ENCODE assay signal across 16 cellular contexts in genomic region chr14:64718762-64719161, GRCh38. TPM values are rescaled to one million over a fixed set of nuclear protein-coding genes. Genes with fewer than 3 reads are reported as not detected.
DNase-seq lines count a peak whose midpoint lies in the region; ATAC-seq and TF ChIP-seq lines count a peak whose summit lies in the region.
"Had no signal": no experiment of that assay in that cellular context is flagged by ENCODE, and none has a peak within 500 bp of the region (broad histone marks: within the 10 kb centered on the region; RNA-seq: fewer than 3 reads in every experiment).

No MANE protein-coding gene starts in this region.

- H3K27me3 Mint-ChIP-seq in endodermal cell (ENCODE audit: insufficient read depth) (peaks cover 7% of the 10 kb centered on the region), osteocyte (ENCODE audit: unreplicated experiment) (no peaks in the 10 kb centered on the region)
- H3K27me3 Mint-ChIP-seq in activated naive CD4-positive, alpha-beta T cell treated with anti-CD3 and anti-CD28 coated beads, Interleukin-2, amount 10 ng/mL, durations not matched to agents 7 days and 5 days, result peaks cover 26% of the 10 kb centered on the region

- TF ChIP-seq CTCF in left ventricle myocardium inferior (IDR thresholded peaks at IDR 0.05; ENCODE audit: borderline replicate concordance), result no peak
- TF ChIP-seq CTCF in heart right ventricle (IDR thresholded peaks at IDR 0.05), result no peak
- TF ChIP-seq CTCF in endodermal cell (conservative IDR thresholded peaks at IDR 0.05), result peak; percentile 38
- no peak for TF ChIP-seq CTCF in osteocyte (IDR thresholded peaks at IDR 0.05)
- TF ChIP-seq CTCF in uterus (IDR thresholded peaks at IDR 0.05), result no peak

- H3K9ac ChIP-seq in endodermal cell (ENCODE audit: extremely low read depth, low read length, poor library complexity, severe bottlenecking), result no peak overlapping the region

- DNase-seq in left ventricle myocardium inferior (no peak), heart right ventricle (no peak), endodermal cell (peak; percentile 48), osteocyte (ENCODE audit: extremely low spot score, unreplicated experiment) (no peak), uterus (peak in 1 of 2 donors; percentile 19), HAP-1 (ENCODE audit: low spot score in 2 of 2) (no peak)
- DNase-seq in activated naive CD4-positive, alpha-beta T cell treated with anti-CD3 and anti-CD28 coated beads, Interleukin-2, amount 10 ng/mL, durations not matched to agents 7 days and 5 days, result no peak
- no peak for DNase-seq in stimulated activated naive CD8-positive, alpha-beta T cell treated with anti-CD3 and anti-CD28 coated beads, Interleukin-15, Interleukin-2, amounts not matched to agents 100 U/mL and 50 U/mL, for 24 hours
- DNase-seq: activated CD8-positive, alpha-beta T cell treated with anti-CD3 and anti-CD28 coated beads, Interleukin-2, amount 10 ng/mL, durations not matched to agents 7 days and 5 days; activated gamma-delta T cell; COR-L47; hypothalamus; NCI-H1436; NCI-H524 treated with DMSO at 0.1 percent for 48 hours; retina had no signal

- no peak for TF ChIP-seq POLR2A in uterus (IDR thresholded peaks at IDR 0.05)

- intact Hi-C loops in left ventricle myocardium inferior (cut with micrococcal nuclease), result no loop called here
- intact Hi-C loops in heart right ventricle (cut with DNase I), result loop anchor here in 3 of 10 donors (5.0 kb wide), 2 partner anchors 34 to 36 kb away; no protein-coding TSS in a partner anchor
- intact Hi-C loops in uterus (cut with DNase I; ENCODE audit: low total_unique reads), result no loop called here

- H3K27me3 ChIP-seq in left ventricle myocardium inferior (ENCODE audit: low read depth) (no peaks in the 10 kb centered on the region), heart right ventricle (no peaks in the 10 kb centered on the region), endodermal cell (ENCODE audit: control insufficient read depth, insufficient read depth, low read length, poor library complexity, severe bottlenecking) (no peaks in the 10 kb centered on the region), uterus (no peaks in the 10 kb centered on the region), HAP-1 (ENCODE audit: low read depth) (no peaks in the 10 kb centered on the region)

- WGBS in heart right ventricle, 2 donors, result 83 to 86% methylated on average over 7 of the region's 7 CpGs
- 92 to 94% methylated on average over 7 of the region's 7 CpGs for WGBS in endodermal cell (ENCODE audit: insufficient coverage in 1 of 2, insufficient read length in 1 of 2), 2 experiments

- H3K4me1 Mint-ChIP-seq in endodermal cell, result peaks cover 67% of the 10 kb centered on the region
- H3K4me1 Mint-ChIP-seq in osteocyte (ENCODE audit: unreplicated experiment), result peaks cover 78% of the 10 kb centered on the region
- peaks cover 86% of the 10 kb centered on the region for H3K4me1 Mint-ChIP-seq in activated naive CD4-positive, alpha-beta T cell treated with anti-CD3 and anti-CD28 coated beads, Interleukin-2, amount 10 ng/mL, durations not matched to agents 7 days and 5 days

- H3K4me3 Mint-ChIP-seq in endodermal cell, result peak overlapping the region; percentile 50
- H3K4me3 Mint-ChIP-seq in osteocyte (ENCODE audit: unreplicated experiment), result no peak overlapping the region
- H3K4me3 Mint-ChIP-seq in activated naive CD4-positive, alpha-beta T cell treated with anti-CD3 and anti-CD28 coated beads, Interleukin-2, amount 10 ng/mL, durations not matched to agents 7 days and 5 days, result no peak overlapping the region
- H3K4me3 Mint-ChIP-seq: activated CD8-positive, alpha-beta T cell treated with anti-CD3 and anti-CD28 coated beads, Interleukin-2, amount 10 ng/mL, durations not matched to agents 7 days and 5 days had no signal

- CTCF ChIA-PET in activated naive CD4-positive, alpha-beta T cell treated with anti-CD3 and anti-CD28 coated beads, Interleukin-2, amount 10 ng/mL, durations not matched to agents 7 days and 5 days (lab: Charles Lee), result no interaction called here

- peaks cover 90% of the 10 kb centered on the region for H3K4me1 ChIP-seq in left ventricle myocardium inferior
- peaks cover 15 to 93% (median 54%) of the 10 kb centered on the region in 9 donors for H3K4me1 ChIP-seq in heart right ventricle
- peaks cover 26% of the 10 kb centered on the region for H3K4me1 ChIP-seq in endodermal cell (ENCODE audit: control insufficient read depth, insufficient read depth, low read length)
- H3K4me1 ChIP-seq in uterus, result peaks cover 4 to 36% of the 10 kb centered on the region in 2 donors
- peaks cover 9% of the 10 kb centered on the region for H3K4me1 ChIP-seq in HAP-1

- H3K4me3 ChIP-seq in left ventricle myocardium inferior (no peak overlapping the region), heart right ventricle (no peak overlapping the region), endodermal cell (ENCODE audit: low read length) (no peak overlapping the region), uterus (no peak overlapping the region), HAP-1 (no peak overlapping the region)
- H3K4me3 ChIP-seq: K562 had no signal

- H3K9me3 Mint-ChIP-seq in endodermal cell (peaks cover 7% of the 10 kb centered on the region), osteocyte (ENCODE audit: unreplicated experiment) (peaks cover 6% of the 10 kb centered on the region)
- H3K9me3 Mint-ChIP-seq in activated naive CD4-positive, alpha-beta T cell treated with anti-CD3 and anti-CD28 coated beads, Interleukin-2, amount 10 ng/mL, durations not matched to agents 7 days and 5 days, result peaks cover 4% of the 10 kb centered on the region

- peak overlapping the region; percentile 59 for H3K27ac Mint-ChIP-seq in endodermal cell
- H3K27ac Mint-ChIP-seq in osteocyte (ENCODE audit: unreplicated experiment), result peak overlapping the region; percentile 56
- H3K27ac Mint-ChIP-seq in activated naive CD4-positive, alpha-beta T cell treated with anti-CD3 and anti-CD28 coated beads, Interleukin-2, amount 10 ng/mL, durations not matched to agents 7 days and 5 days, result no peak overlapping the region
- H3K27ac Mint-ChIP-seq: activated CD8-positive, alpha-beta T cell treated with anti-CD3 and anti-CD28 coated beads, Interleukin-2, amount 10 ng/mL, durations not matched to agents 7 days and 5 days had no signal

- H3K36me3 ChIP-seq in left ventricle myocardium inferior (no peaks in the 10 kb centered on the region), heart right ventricle (no peaks in the 10 kb centered on the region), endodermal cell (ENCODE audit: control insufficient read depth, insufficient read depth, low read length) (no peaks in the 10 kb centered on the region), uterus (no peaks in the 10 kb centered on the region), HAP-1 (replicated peaks) (no peaks in the 10 kb centered on the region)

- in situ Hi-C loops in HAP-1 (cut with MboI; ENCODE audit: low sequenced_read_pairs), result no loop called here

- H3K36me3 Mint-ChIP-seq in endodermal cell (ENCODE audit: low read depth) (peaks cover 8% of the 10 kb centered on the region), osteocyte (ENCODE audit: unreplicated experiment) (peaks cover 20% of the 10 kb centered on the region)
- peaks cover 48% of the 10 kb centered on the region for H3K36me3 Mint-ChIP-seq in activated naive CD4-positive, alpha-beta T cell treated with anti-CD3 and anti-CD28 coated beads, Interleukin-2, amount 10 ng/mL, durations not matched to agents 7 days and 5 days

- no peak for ATAC-seq in heart right ventricle
- ATAC-seq in stimulated activated naive CD8-positive, alpha-beta T cell treated with anti-CD3 and anti-CD28 coated beads, Interleukin-15, Interleukin-2, amounts not matched to agents 100 U/mL and 50 U/mL, for 24 hours, result no peak
- ATAC-seq: activated CD8-positive, alpha-beta T cell treated with anti-CD3 and anti-CD28 coated beads, Interleukin-2, amount 10 ng/mL, durations not matched to agents 7 days and 5 days; K562 had no signal

- peaks cover 7% of the 10 kb centered on the region for H3K9me3 ChIP-seq in left ventricle myocardium inferior (replicated peaks)
- peaks cover 0 to 8% (median 3%) of the 10 kb centered on the region in 11 donors for H3K9me3 ChIP-seq in heart right ventricle
- peaks cover 8% of the 10 kb centered on the region for H3K9me3 ChIP-seq in endodermal cell (ENCODE audit: control insufficient read depth, low read length)
- no peaks in the 10 kb centered on the region for H3K9me3 ChIP-seq in uterus
- H3K9me3 ChIP-seq in HAP-1, result no peaks in the 10 kb centered on the region; the same call in 1 of the 2 replicates

- H3K27ac ChIP-seq in left ventricle myocardium inferior (replicated peaks), result peak overlapping the region; percentile 57
- peak overlapping the region in 5 of 10 donors; percentile 5 to 81 (median 51) for H3K27ac ChIP-seq in heart right ventricle
- no peak overlapping the region for H3K27ac ChIP-seq in endodermal cell (ENCODE audit: low read depth, low read length)
- H3K27ac ChIP-seq in uterus, result peak overlapping the region; percentile 68 to 86

RNA-seq across cellular contexts. Expression of gene PLEKHG3, which starts 14.5 kb away (rescaled TPM):
- total RNA-seq in left ventricle myocardium inferior (16.5 TPM), heart right ventricle (10 to 100 TPM; 11.2 to 25.5 (median 16.2) TPM), endodermal cell (10 to 100 TPM; 31.7 to 52.6 TPM), osteocyte (96.3 and 98.3 TPM in 2 replicates), uterus (100 to 1,000 TPM in 1 of 4 donors, 10 to 100 TPM in 3; 40.5 to 178 (median 59.7) TPM)
- 1 to 10 TPM; 5.0 to 9.4 TPM for polyA plus RNA-seq in heart right ventricle
- 35.6 TPM for polyA plus RNA-seq in endodermal cell (2013, experiment 1 of 2)
- 30.8 TPM for polyA plus RNA-seq in endodermal cell (2013, experiment 2 of 2)
